15 cellular contexts compared by ENCODE assay signal in the genomic region with DNA sequence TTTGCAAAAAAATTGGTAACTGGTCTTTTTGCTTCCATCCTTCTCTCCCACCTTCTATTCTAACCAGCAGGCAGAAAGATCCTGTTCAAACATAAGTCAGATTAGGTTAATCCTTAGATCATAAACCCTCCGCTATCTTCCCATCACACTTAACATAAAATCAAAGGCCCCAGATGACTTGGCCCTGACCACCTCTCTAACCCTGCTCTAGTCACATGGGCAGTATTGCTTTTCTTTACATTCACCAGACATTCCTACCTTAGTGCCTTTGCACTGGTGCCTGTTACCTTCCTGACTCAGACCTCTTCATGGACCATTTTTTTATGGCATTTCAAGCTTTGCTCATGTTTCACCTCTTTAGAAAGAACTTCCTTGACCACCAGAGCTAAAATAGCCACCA.
DNase-seq lines count a peak whose midpoint lies in the region; ATAC-seq and TF ChIP-seq lines count a peak whose summit lies in the region.
"Had no signal": no experiment of that assay in that cellular context is flagged by ENCODE, and none has a peak within 500 bp of the region (broad histone marks: within the 10 kb centered on the region; RNA-seq: fewer than 3 reads in every experiment).

No MANE protein-coding gene starts in this region.

- DNase-seq in NCI-H82 (lab: John Stamatoyannopoulos, UW) (peak; percentile 60), ecto neural progenitor cell (ENCODE audit: low spot score) (peak; percentile 20), nephron progenitor cell (no peak), NAMALWA (ENCODE audit: low spot score) (no peak)
- DNase-seq: C1 segment of cervical spinal cord; CD4-positive, CD25-positive, alpha-beta regulatory T cell; CD8-positive, alpha-beta T cell; DMS53; DMS79 treated with DMSO at 0.1 percent for 48 hours; GF-D8; H9 had no signal

- H3K27ac Mint-ChIP-seq in nephron progenitor cell, result peak overlapping the region; percentile 1
- H3K27ac Mint-ChIP-seq: CD4-positive, CD25-positive, alpha-beta regulatory T cell; CD8-positive, alpha-beta T cell; GM23338; H9 had no signal

- ATAC-seq in HG02678 (IDR thresholded peaks at IDR 0.05; ENCODE audit: unreplicated experiment), result no peak
- no peak for ATAC-seq in HG02763 (IDR thresholded peaks at IDR 0.05; ENCODE audit: unreplicated experiment)
- ATAC-seq: CD8-positive, alpha-beta T cell; GM23338; HCT116 had no signal

- peaks cover 51% of the 10 kb centered on the region for H3K4me1 Mint-ChIP-seq in nephron progenitor cell
- H3K4me1 Mint-ChIP-seq: CD4-positive, CD25-positive, alpha-beta regulatory T cell had no signal

- H3K4me3 Mint-ChIP-seq in nephron progenitor cell, result no peak overlapping the region
- H3K4me3 Mint-ChIP-seq: CD4-positive, CD25-positive, alpha-beta regulatory T cell; CD8-positive, alpha-beta T cell; GM23338; H9 had no signal

- H3K36me3 Mint-ChIP-seq in nephron progenitor cell (ENCODE audit: low read depth), result no peaks in the 10 kb centered on the region
- H3K36me3 Mint-ChIP-seq: CD4-positive, CD25-positive, alpha-beta regulatory T cell; CD8-positive, alpha-beta T cell had no signal

- peaks cover 8% of the 10 kb centered on the region for H3K27me3 Mint-ChIP-seq in nephron progenitor cell (ENCODE audit: low read depth, poor library complexity)

- no peaks in the 10 kb centered on the region for H3K9me3 Mint-ChIP-seq in nephron progenitor cell
- H3K9me3 Mint-ChIP-seq: CD8-positive, alpha-beta T cell; GM23338; H9 had no signal

- no peak for TF ChIP-seq CTCF in nephron progenitor cell (IDR thresholded peaks at IDR 0.05)

Comparison
In these comparisons a context has a peak if more than half of its experiments do, and no peak if none do; other contexts are left out.
1. DNase-seq: peak in NCI-H82 (single experiment) and ecto neural progenitor cell (single experiment); none in nephron progenitor cell (single experiment) and NAMALWA (single experiment).